In the genomic region with DNA sequence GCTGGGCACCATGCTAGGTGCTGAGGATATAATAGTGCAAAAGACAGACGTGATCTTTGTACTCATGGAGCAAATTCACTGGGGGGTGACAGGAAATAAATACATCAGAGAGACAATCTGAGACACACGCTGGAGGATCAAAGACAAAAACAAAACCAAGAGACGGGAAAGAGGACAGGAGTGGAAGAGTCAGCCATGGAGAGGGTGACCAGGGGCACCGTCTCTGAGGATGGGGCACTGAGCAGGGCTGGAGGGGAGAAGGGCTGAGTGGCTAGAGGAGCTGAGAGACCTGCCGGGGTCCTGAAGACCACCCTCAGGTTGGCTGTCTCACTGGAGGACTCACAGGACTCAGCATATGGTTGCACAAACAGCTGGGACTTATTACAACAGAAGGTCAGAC, we compare ENCODE assay signal across 22 cellular contexts.
"Had no signal": no experiment of that assay in that cellular context is flagged by ENCODE, and none has a peak within 500 bp of the region (broad histone marks: within the 10 kb centered on the region; RNA-seq: fewer than 3 reads in every experiment).

No MANE protein-coding gene starts in this region.

- H3K27ac Mint-ChIP-seq: immature natural killer cell; naive thymus-derived CD8-positive, alpha-beta T cell; progenitor cell of endocrine pancreas; stimulated activated memory B cell treated with anti-CD40 and anti-IgM and Interleukin-4, amounts not matched to agents 10 μg/mL and 1 μg/mL and 100 μg/mL, for 72 hours; stimulated activated naive CD8-positive, alpha-beta T cell treated with anti-CD3 and anti-CD28 coated beads, Interleukin-15, amount 100 ng/mL, for 72 hours had no signal

- H3K4me1 Mint-ChIP-seq: immature natural killer cell; naive thymus-derived CD8-positive, alpha-beta T cell; stimulated activated memory B cell treated with anti-CD40 and anti-IgM and Interleukin-4, amounts not matched to agents 10 μg/mL and 1 μg/mL and 100 μg/mL, for 72 hours; stimulated activated naive CD8-positive, alpha-beta T cell treated with anti-CD3 and anti-CD28 coated beads, Interleukin-15, amount 100 ng/mL, for 72 hours had no signal

- ATAC-seq: mucosa of descending colon; naive thymus-derived CD8-positive, alpha-beta T cell; right lobe of liver; stimulated activated memory B cell treated with anti-CD40 and anti-IgM and Interleukin-4, amounts not matched to agents 10 μg/mL and 1 μg/mL and 100 μg/mL, for 72 hours; stimulated activated naive CD8-positive, alpha-beta T cell treated with anti-CD3 and anti-CD28 coated beads, Interleukin-15, amount 100 ng/mL, for 72 hours had no signal

- H3K4me1 ChIP-seq: left ventricle myocardium inferior, right atrium auricular region, right lobe of liver, tibial nerve, upper lobe of left lung had no signal

- H3K27ac ChIP-seq: left ventricle myocardium inferior, ovary, right atrium auricular region, right lobe of liver, tibial nerve, upper lobe of left lung had no signal

- H3K27me3 ChIP-seq: ovary, right atrium auricular region, right lobe of liver, tibial nerve, upper lobe of left lung had no signal

- H3K36me3 Mint-ChIP-seq: immature natural killer cell; naive thymus-derived CD8-positive, alpha-beta T cell; stimulated activated memory B cell treated with anti-CD40 and anti-IgM and Interleukin-4, amounts not matched to agents 10 μg/mL and 1 μg/mL and 100 μg/mL, for 72 hours had no signal

- H3K36me3 ChIP-seq: left ventricle myocardium inferior, ovary, right atrium auricular region, right lobe of liver, tibial nerve, upper lobe of left lung had no signal

- H3K27me3 Mint-ChIP-seq: stimulated activated memory B cell treated with anti-CD40 and anti-IgM and Interleukin-4, amounts not matched to agents 10 μg/mL and 1 μg/mL and 100 μg/mL, for 72 hours; stimulated activated naive CD8-positive, alpha-beta T cell treated with anti-CD3 and anti-CD28 coated beads, Interleukin-15, amount 100 ng/mL, for 72 hours had no signal

- DNase-seq: hypothalamus; immature natural killer cell; left ventricle myocardium inferior; midbrain; mucosa of descending colon; naive thymus-derived CD8-positive, alpha-beta T cell; ovary; right lobe of liver; stimulated activated CD4-positive, alpha-beta T cell treated with anti-CD3 and anti-CD28 coated beads, Interleukin-1b, Interleukin-23, amount 100 ng/mL, for 48 hours; stimulated activated CD4-positive, alpha-beta T cell treated with anti-CD3 and anti-CD28 coated beads, Interleukin-2, amount 100 ng/mL, for 48 hours; stimulated activated CD4-positive, alpha-beta T cell treated with anti-CD3 and anti-CD28 coated beads, Interleukin-4, amount 100 ng/mL, for 4 hours; stimulated activated CD8-positive, alpha-beta memory T cell treated with anti-CD3 and anti-CD28 coated beads, Interleukin-4, amount 100 ng/mL, for 48 hours; stimulated activated naive CD4-positive, alpha-beta T cell treated with Interleukin-2 at 50 U/mL for 16 hours; stimulated activated naive CD8-positive, alpha-beta T cell treated with anti-CD3 and anti-CD28 coated beads, Interleukin-15, amount 100 ng/mL, for 72 hours; substantia nigra; upper lobe of left lung had no signal

- H3K4me2 ChIP-seq: smooth muscle cell had no signal

- H3K4me3 Mint-ChIP-seq: immature natural killer cell; naive thymus-derived CD8-positive, alpha-beta T cell; stimulated activated memory B cell treated with anti-CD40 and anti-IgM and Interleukin-4, amounts not matched to agents 10 μg/mL and 1 μg/mL and 100 μg/mL, for 72 hours; stimulated activated naive CD8-positive, alpha-beta T cell treated with anti-CD3 and anti-CD28 coated beads, Interleukin-15, amount 100 ng/mL, for 72 hours had no signal

- H3K9me3 ChIP-seq: ovary, right atrium auricular region, right lobe of liver, upper lobe of left lung had no signal

- H3K4me3 ChIP-seq: left ventricle myocardium inferior, lung, mucosa of descending colon, ovary, right atrium auricular region, right lobe of liver, smooth muscle cell, tibial nerve, upper lobe of left lung had no signal
